In genomic region chr15:39205081-39205480, GRCh38 we compare ENCODE assay signal across 26 cellular contexts.
"Had no signal": no experiment of that assay in that cellular context is flagged by ENCODE, and none has a peak within 500 bp of the region (broad histone marks: within the 10 kb centered on the region; RNA-seq: fewer than 3 reads in every experiment).

No MANE protein-coding gene starts in this region.

- ATAC-seq: activated CD4-positive, CD25-positive, alpha-beta regulatory T cell treated with anti-CD3 and anti-CD28 coated beads, Interleukin-2, amount 50 U/mL, for 24 hours; activated CD8-positive, alpha-beta T cell treated with anti-CD3 and anti-CD28 coated beads for 36 hours; SK-N-SH treated with all-trans-retinoic acid at 6 μM for 48 hours had no signal

- DNase-seq: activated CD4-positive, alpha-beta T cell treated with anti-CD3 and anti-CD28 coated beads for 4 hours; activated CD8-positive, alpha-beta memory T cell treated with anti-CD3 and anti-CD28 coated beads, Interleukin-2, amount 50 U/mL, for 4 hours; activated CD8-positive, alpha-beta T cell treated with anti-CD3 and anti-CD28 coated beads for 36 hours; activated effector memory CD4-positive, alpha-beta T cell treated with Interleukin-2 at 50 U/mL for 16 hours; activated naive CD4-positive, alpha-beta T cell; aorta; MM.1S; NCI-H1105; NCI-H1436; NCI-H1694 treated with DMSO at 0.1 percent for 48 hours; NCI-H2029 treated with DMSO at 0.1 percent for 48 hours; NCI-H345; NCI-H510A; NCI-H526 treated with DMSO at 0.1 percent for 48 hours; NCI-H82; Peyer's patch; SHP77; SW 1271 had no signal

- H3K36me3 ChIP-seq: Peyer's patch, SJSA1 had no signal

- H3K4me3 Mint-ChIP-seq: activated CD8-positive, alpha-beta T cell treated with anti-CD3 and anti-CD28 coated beads for 36 hours; activated naive CD4-positive, alpha-beta T cell treated with anti-CD3 and anti-CD28 coated beads, Interleukin-2, amount 50 U/mL, for 24 hours; central memory CD8-positive, alpha-beta T cell; T-helper 1 cell treated with Interleukin-12 subunit alpha and Interleukin-12 subunit beta and Interleukin-4 antibody, amounts not matched to agents 30 μg/mL and 1 μg/mL, for 36 hours had no signal

- H3K27ac ChIP-seq: KMS-11, Peyer's patch, RWPE1 had no signal

- H3K4me2 ChIP-seq: KMS-11 had no signal

- H3K9me3 ChIP-seq: Peyer's patch, SJSA1 had no signal

- H3K27me3 ChIP-seq: Peyer's patch, SJSA1 had no signal

- H3K27ac Mint-ChIP-seq: activated CD8-positive, alpha-beta T cell treated with anti-CD3 and anti-CD28 coated beads for 36 hours; activated naive CD4-positive, alpha-beta T cell treated with anti-CD3 and anti-CD28 coated beads, Interleukin-2, amount 50 U/mL, for 24 hours; T-helper 1 cell treated with Interleukin-12 subunit alpha and Interleukin-12 subunit beta and Interleukin-4 antibody, amounts not matched to agents 30 μg/mL and 1 μg/mL, for 36 hours had no signal

- H3K36me3 Mint-ChIP-seq: activated naive CD4-positive, alpha-beta T cell treated with anti-CD3 and anti-CD28 coated beads, Interleukin-2, amount 50 U/mL, for 24 hours had no signal

- H3K4me1 Mint-ChIP-seq: activated naive CD4-positive, alpha-beta T cell treated with anti-CD3 and anti-CD28 coated beads, Interleukin-2, amount 50 U/mL, for 24 hours; central memory CD8-positive, alpha-beta T cell had no signal

- H3K4me3 ChIP-seq: Peyer's patch, SJSA1 had no signal

- H3K4me1 ChIP-seq: Peyer's patch had no signal

- H3K9me3 Mint-ChIP-seq: activated CD8-positive, alpha-beta T cell treated with anti-CD3 and anti-CD28 coated beads for 36 hours; activated naive CD4-positive, alpha-beta T cell treated with anti-CD3 and anti-CD28 coated beads, Interleukin-2, amount 50 U/mL, for 24 hours; central memory CD8-positive, alpha-beta T cell; T-helper 1 cell treated with Interleukin-12 subunit alpha and Interleukin-12 subunit beta and Interleukin-4 antibody, amounts not matched to agents 30 μg/mL and 1 μg/mL, for 36 hours had no signal
